8 cellular contexts compared by ENCODE assay signal in the genomic region with DNA sequence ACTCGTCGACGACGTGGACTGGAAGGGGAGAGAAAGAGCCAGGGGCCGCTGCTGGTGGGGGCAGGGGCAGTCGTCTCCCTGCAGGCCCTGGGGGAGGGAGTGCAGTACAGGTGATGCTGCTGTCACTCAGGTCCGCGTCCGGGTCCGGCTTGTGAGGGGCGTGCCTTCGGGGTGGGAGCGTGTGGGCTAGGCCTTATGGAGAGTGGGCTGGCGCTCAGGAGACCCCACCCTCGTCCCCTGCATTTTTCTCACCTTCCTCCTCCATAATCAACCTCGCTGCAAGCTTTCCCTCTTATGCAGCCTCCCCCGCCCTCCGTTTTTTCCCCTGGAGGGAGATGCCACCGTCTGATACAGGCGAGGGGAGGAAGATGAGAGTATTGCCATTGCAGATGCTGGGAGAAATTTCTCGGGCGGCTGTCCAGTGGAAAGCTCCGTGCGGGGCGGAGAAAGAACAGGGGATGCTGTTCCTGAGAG. TPM values are rescaled to one million over a fixed set of nuclear protein-coding genes. Genes with fewer than 3 reads are reported as not detected.
DNase-seq lines count a peak whose midpoint lies in the region; ATAC-seq and TF ChIP-seq lines count a peak whose summit lies in the region.

No MANE protein-coding gene starts in this region.

- H3K9me3 ChIP-seq in KOPT-K1 (ENCODE audit: insufficient read depth, low read length, poor library complexity, severe bottlenecking) (no peaks in the 10 kb centered on the region), SJSA1 (replicated peaks) (peaks cover 4% of the 10 kb centered on the region; the same call in 1 of the 2 replicates), heart left ventricle (no peaks in the 10 kb centered on the region), aorta (ENCODE audit: control insufficient read depth, low read length) (no peaks in the 10 kb centered on the region)

- intact Hi-C loops in heart left ventricle (cut with DNase I) (no loop called here), posterior vena cava (cut with DNase I) (no loop called here), aorta (cut with DNase I) (no loop called here)

- peak overlapping the region; percentile 87 to 93 for H3K27ac Mint-ChIP-seq in activated naive CD4-positive, alpha-beta T cell treated with anti-CD3 and anti-CD28 coated beads, Interleukin-2, amount 50 U/mL, for 72 hours

- H3K4me3 ChIP-seq in SJSA1 = peak overlapping the region; percentile 95
- H3K4me3 ChIP-seq in heart left ventricle = peak overlapping the region; percentile 65 to 100 (median 89)
- peak overlapping the region; percentile 59 to 97 for H3K4me3 ChIP-seq in aorta (ENCODE audit: low read length in 2 of 2)

- peaks cover 25% of the 10 kb centered on the region for H3K4me1 ChIP-seq in SJSA1 (replicated peaks)
- H3K4me1 ChIP-seq in heart left ventricle = peaks cover 0 to 63% (median 35%) of the 10 kb centered on the region in 12 donors
- H3K4me1 ChIP-seq in aorta (ENCODE audit: control insufficient read depth in 1 of 2, insufficient read depth in 2 of 2, low read length in 2 of 2) = no peaks in the 10 kb centered on the region

- DNase-seq in EL = peak; percentile 71
- DNase-seq in SJSA1 (ENCODE audit: low read depth in 1 of 2, low spot score in 2 of 2) = peak in 1 of 2 experiments; percentile 61
- peak; percentile 66 to 76 for DNase-seq in activated naive CD4-positive, alpha-beta T cell treated with anti-CD3 and anti-CD28 coated beads, Interleukin-2, amount 50 U/mL, for 72 hours (ENCODE audit: low spot score in 2 of 2)
- DNase-seq in heart left ventricle = peak; percentile 45 to 78 (median 55)
- peak; percentile 86 for DNase-seq in posterior vena cava (ENCODE audit: low spot score)
- DNase-seq in aorta = peak; percentile 72 to 84

- H3K27ac ChIP-seq in KOPT-K1 (ENCODE audit: low read depth, low read length, poor library complexity, severe bottlenecking) = peak overlapping the region; percentile 91
- H3K27ac ChIP-seq in SJSA1 = peak overlapping the region; percentile 46; the same call in 1 of the 2 replicates
- peak overlapping the region; percentile 49 to 96 (median 90) for H3K27ac ChIP-seq in heart left ventricle
- H3K27ac ChIP-seq in aorta (ENCODE audit: low read depth in 1 of 2, low read length in 2 of 2) = peak overlapping the region; percentile 36 to 87

- WGBS in heart left ventricle, 4 donors = 0 to 1% (median 1%) methylated on average over 13 to 25 of the region's 25 CpGs
- WGBS in aorta, 2 donors = 0% methylated on average over 23 to 25 of the region's 25 CpGs

- H3K36me3 ChIP-seq in KOPT-K1 (ENCODE audit: insufficient read depth, low read length) (peaks cover 9% of the 10 kb centered on the region), SJSA1 (peaks cover 18% of the 10 kb centered on the region), heart left ventricle (no peaks in the 10 kb centered on the region), aorta (ENCODE audit: control insufficient read depth in 1 of 2, insufficient read depth in 2 of 2, low read length in 1 of 2) (no peaks in the 10 kb centered on the region)

- no peak for TF ChIP-seq POLR2A in heart left ventricle (IDR thresholded peaks at IDR 0.05)

- no peak for TF ChIP-seq CTCF in heart left ventricle (IDR thresholded peaks at IDR 0.05)

- peaks cover 0 to 12% of the 10 kb centered on the region in 2 donors for H3K36me3 Mint-ChIP-seq in activated naive CD4-positive, alpha-beta T cell treated with anti-CD3 and anti-CD28 coated beads, Interleukin-2, amount 50 U/mL, for 72 hours

- no peaks in the 10 kb centered on the region for H3K9me3 Mint-ChIP-seq in activated naive CD4-positive, alpha-beta T cell treated with anti-CD3 and anti-CD28 coated beads, Interleukin-2, amount 50 U/mL, for 72 hours

- ATAC-seq in GM21825 (IDR thresholded peaks at IDR 0.05; ENCODE audit: unreplicated experiment) (peak; percentile 39), heart left ventricle (peak in 3 of 4 donors; percentile 0 to 43 (median 36)), aorta (ENCODE audit: low FRiP score) (peak; percentile 40)
- ATAC-seq in activated naive CD4-positive, alpha-beta T cell treated with anti-CD3 and anti-CD28 coated beads, Interleukin-2, amount 50 U/mL, for 72 hours = peak; percentile 48 to 70

- H3K27me3 ChIP-seq in SJSA1 (replicated peaks) (no peaks in the 10 kb centered on the region), heart left ventricle (no peaks in the 10 kb centered on the region), aorta (ENCODE audit: control insufficient read depth in 1 of 2, insufficient read depth in 2 of 2, low read length in 1 of 2) (no peaks in the 10 kb centered on the region)

RNA-seq across cellular contexts. Expression of a gene that starts 0.6 kb away (rescaled TPM):
- 90.1 and 199 TPM in 2 replicates for total RNA-seq in SJSA1 (2014; rRNA removed; shearing (Covaris generic))
- 10 to 100 TPM; 70.7 to 86.9 TPM for total RNA-seq in activated naive CD4-positive, alpha-beta T cell treated with anti-CD3 and anti-CD28 coated beads, Interleukin-2, amount 50 U/mL, for 72 hours
- total RNA-seq in heart left ventricle = 100 to 1,000 TPM; 128 to 186 (median 164) TPM
- 100 to 1,000 TPM in 1 of 2 donors, 10 to 100 TPM in 1; 72.2 to 243 TPM for polyA plus RNA-seq in heart left ventricle
- 10 to 100 TPM; 50.4 to 69.9 TPM for total RNA-seq in posterior vena cava
- total RNA-seq in aorta = 10 to 100 TPM; 48.4 to 55.9 TPM
- 10 to 100 TPM; 51.9 to 72.1 TPM for polyA plus RNA-seq in aorta

RNA-seq across cellular contexts. Expression of a gene that starts 3.8 kb away (rescaled TPM):
- total RNA-seq in SJSA1 (2014; rRNA removed; shearing (Covaris generic)) = 50.8 and 70.9 TPM in 2 replicates
- 10 to 100 TPM; 77.1 to 98.5 TPM for total RNA-seq in activated naive CD4-positive, alpha-beta T cell treated with anti-CD3 and anti-CD28 coated beads, Interleukin-2, amount 50 U/mL, for 72 hours
- total RNA-seq in heart left ventricle (10 to 100 TPM; 14.5 to 32.9 (median 27.2) TPM), posterior vena cava (10 to 100 TPM; 24.8 to 29.0 TPM), aorta (10 to 100 TPM; 28.6 to 32.1 TPM)
- polyA plus RNA-seq in heart left ventricle (10 to 100 TPM; 12.2 to 17.4 TPM), aorta (10 to 100 TPM in 1 of 2 donors, 1 to 10 TPM in 1; 3.6 to 10.6 TPM)

RNA-seq across cellular contexts. Expression of a gene that starts 32.3 kb away (rescaled TPM):
- total RNA-seq in SJSA1 (2014; rRNA removed; shearing (Covaris generic)) = 20.9 and 23.8 TPM in 2 replicates
- total RNA-seq in activated naive CD4-positive, alpha-beta T cell treated with anti-CD3 and anti-CD28 coated beads, Interleukin-2, amount 50 U/mL, for 72 hours = 10 to 100 TPM; 21.9 to 29.4 TPM
- total RNA-seq in heart left ventricle (10 to 100 TPM in 7 of 9 donors, 1 to 10 TPM in 2; 9.4 to 18.5 (median 10.9) TPM), posterior vena cava (10 to 100 TPM; 31.1 to 32.8 TPM), aorta (10 to 100 TPM; 31.5 to 39.2 TPM)
- polyA plus RNA-seq in heart left ventricle (1 to 10 TPM; 5.3 TPM), aorta (1 to 10 TPM; 5.4 to 7.0 TPM)
